11 cellular contexts compared by ENCODE assay signal in the genomic region with DNA sequence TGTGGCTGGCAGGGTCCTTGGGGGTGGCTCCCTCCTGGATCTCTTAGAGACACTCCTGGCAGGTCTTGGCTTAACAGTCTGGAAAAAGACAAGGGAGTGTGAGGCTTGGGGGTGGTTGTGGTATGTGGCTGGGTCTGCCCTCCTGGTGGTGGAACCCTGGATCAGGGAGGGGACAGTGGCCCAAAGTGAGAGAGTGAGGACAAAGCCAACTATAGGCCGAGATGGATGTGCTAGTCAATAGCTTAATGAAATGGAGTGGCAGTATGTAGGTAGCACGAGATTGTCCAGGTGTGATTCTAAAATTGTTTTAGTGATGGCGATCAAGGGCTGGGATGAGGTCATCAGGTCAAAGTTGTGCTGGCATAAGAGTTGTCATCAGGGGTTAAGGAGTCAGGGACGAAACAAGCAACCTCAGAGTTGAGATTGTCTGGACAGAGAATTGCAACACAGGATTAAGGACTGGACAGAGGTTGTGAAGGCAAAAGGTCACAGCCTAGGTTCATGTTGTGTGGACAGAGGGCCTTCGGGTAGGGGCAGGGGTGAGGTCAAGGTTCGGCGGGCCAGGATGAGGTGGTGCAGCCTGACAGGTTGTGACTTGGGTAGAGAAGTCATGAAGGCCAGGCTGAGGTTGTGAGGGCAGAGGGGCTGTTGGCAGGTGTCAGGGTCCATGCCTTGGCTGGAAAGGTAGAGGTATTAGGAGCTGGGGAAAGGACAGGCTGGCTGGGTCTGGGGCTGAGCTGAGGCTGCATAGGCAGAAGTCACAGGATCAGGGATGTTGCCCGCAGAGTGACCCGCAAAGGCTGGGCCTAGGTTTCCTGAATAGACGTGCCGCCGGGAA. TPM values are rescaled to one million over a fixed set of nuclear protein-coding genes. Genes with fewer than 3 reads are reported as not detected.
A peak's percentile ranks its signal among the peaks of the same experiment; 100 is the strongest.
DNase-seq lines count a peak whose midpoint lies in the region; ATAC-seq, FAIRE-seq and TF ChIP-seq lines count a peak whose summit lies in the region.
"Had no signal": no experiment of that assay in that cellular context is flagged by ENCODE, and none has a peak within 500 bp of the region (broad histone marks: within the 10 kb centered on the region; RNA-seq: fewer than 3 reads in every experiment).

No MANE protein-coding gene starts in this region.

- peaks cover 57% of the 10 kb centered on the region for H3K4me1 Mint-ChIP-seq in CD8-positive, alpha-beta T cell (ENCODE audit: low read depth)
- H3K4me1 Mint-ChIP-seq in chondrocyte (ENCODE audit: low read depth), result peaks cover 9% of the 10 kb centered on the region

- intact Hi-C loops in CD8-positive, alpha-beta T cell (cut with DNase I, micrococcal nuclease), result loop anchor here in 1 of 2 experiments (5.0 to 10.0 kb wide), 2 partner anchors 37 to 366 kb away; no protein-coding TSS in a partner anchor
- intact Hi-C loops in kidney (cut with DNase I), result no loop called here

- no peak overlapping the region for H3K27ac ChIP-seq in CD8-positive, alpha-beta T cell (ENCODE audit: low read depth, low read length)
- H3K27ac ChIP-seq in HUES6 (ENCODE audit: low read depth, low read length) (no peak overlapping the region), neutrophil (peak overlapping the region; percentile 38), kidney (ENCODE audit: low read depth in 2 of 2, low read length in 2 of 2) (no peak overlapping the region)

- H3K4me3 Mint-ChIP-seq in CD8-positive, alpha-beta T cell, result peak overlapping the region; percentile 92
- H3K4me3 Mint-ChIP-seq in chondrocyte (ENCODE audit: unreplicated experiment), result peak overlapping the region; percentile 16

- peak overlapping the region; percentile 62 for H3K27ac Mint-ChIP-seq in CD8-positive, alpha-beta T cell
- no peak overlapping the region for H3K27ac Mint-ChIP-seq in chondrocyte (ENCODE audit: unreplicated experiment)

- H3K27me3 ChIP-seq in CD8-positive, alpha-beta T cell (ENCODE audit: insufficient read depth, low read length), result no peaks in the 10 kb centered on the region
- H3K27me3 ChIP-seq in HUES6 (ENCODE audit: control insufficient read depth, insufficient read depth, low read length) (peaks cover 75% of the 10 kb centered on the region), neutrophil (peaks cover 35% of the 10 kb centered on the region)

- no peak for TF ChIP-seq CTCF in CD8-positive, alpha-beta T cell (IDR thresholded peaks at IDR 0.05)
- no peak for TF ChIP-seq CTCF in chondrocyte (IDR thresholded peaks at IDR 0.05)
- no peak for TF ChIP-seq CTCF in neutrophil (IDR thresholded peaks at IDR 0.05)
- no peak for TF ChIP-seq CTCF in kidney (IDR thresholded peaks at IDR 0.05; ENCODE audit: borderline replicate concordance, extremely low read depth, insufficient read depth)

- CTCF ChIA-PET in CD8-positive, alpha-beta T cell (lab: Charles Lee), result interaction anchor here (1.3 kb wide), 1 partner anchor 50 kb away, joined by 5 read pairs; a partner anchor contains a TSS

- H3K27me3 Mint-ChIP-seq in CD8-positive, alpha-beta T cell (ENCODE audit: low read depth), result no peaks in the 10 kb centered on the region
- peaks cover 25% of the 10 kb centered on the region for H3K27me3 Mint-ChIP-seq in chondrocyte (ENCODE audit: low read depth)

- no peak for DNase-seq in CD8-positive, alpha-beta T cell
- DNase-seq in chondrocyte (ENCODE audit: low spot score) (peak; percentile 76), AG08396 (ENCODE audit: low spot score) (no peak), NCI-H2081 (lab: John Stamatoyannopoulos, UW) (no peak), kidney (no peak)
- DNase-seq: amygdala had no signal

- no peaks in the 10 kb centered on the region for H3K9me3 ChIP-seq in CD8-positive, alpha-beta T cell (ENCODE audit: low read length)
- no peaks in the 10 kb centered on the region for H3K9me3 ChIP-seq in HUES6 (ENCODE audit: control insufficient read depth, insufficient read depth, low read depth, low read length)
- no peaks in the 10 kb centered on the region for H3K9me3 ChIP-seq in neutrophil
- H3K9me3 ChIP-seq in kidney (ENCODE audit: control insufficient read depth in 1 of 2, low read length in 2 of 2), result no peaks in the 10 kb centered on the region

- POLR2A ChIA-PET in CD8-positive, alpha-beta T cell (lab: Charles Lee), result interaction anchor here (1.3 to 2.6 kb wide), 4 partner anchors 36 to 83 kb away, joined by 4 to 15 read pairs (median 6); a partner anchor contains a TSS

- no peaks in the 10 kb centered on the region for H3K36me3 ChIP-seq in CD8-positive, alpha-beta T cell (ENCODE audit: insufficient read depth, low read length)
- H3K36me3 ChIP-seq in HUES6 (ENCODE audit: control insufficient read depth, insufficient read depth, low read length), result no peaks in the 10 kb centered on the region
- no peaks in the 10 kb centered on the region for H3K36me3 ChIP-seq in neutrophil
- H3K36me3 ChIP-seq in kidney (ENCODE audit: control insufficient read depth in 1 of 2, insufficient read depth in 2 of 2, low read length in 2 of 2), result no peaks in the 10 kb centered on the region

- ATAC-seq in CD8-positive, alpha-beta T cell, result no peak
- ATAC-seq: Panc1 had no signal

- H3K9me3 Mint-ChIP-seq in CD8-positive, alpha-beta T cell, result no peaks in the 10 kb centered on the region
- peaks cover 5% of the 10 kb centered on the region for H3K9me3 Mint-ChIP-seq in chondrocyte (ENCODE audit: low read depth)

- FAIRE-seq in kidney (lab: Jason Lieb, UNC), result no peak

- H3K4me3 ChIP-seq in CD8-positive, alpha-beta T cell (ENCODE audit: low read depth, low read length), result no peak overlapping the region
- peak overlapping the region; percentile 74 for H3K4me3 ChIP-seq in HUES6 (ENCODE audit: low read depth, low read length)
- H3K4me3 ChIP-seq in neutrophil (ENCODE audit: low read depth in 1 of 2, low read length in 1 of 2), result peak overlapping the region; percentile 59 to 67
- no peak overlapping the region for H3K4me3 ChIP-seq in kidney (ENCODE audit: low read length in 2 of 2)

- peaks cover 44% of the 10 kb centered on the region for H3K4me1 ChIP-seq in CD8-positive, alpha-beta T cell (ENCODE audit: insufficient read depth, low read length)
- H3K4me1 ChIP-seq in HUES6 (ENCODE audit: control insufficient read depth, insufficient read depth, low read length), result no peaks in the 10 kb centered on the region
- H3K4me1 ChIP-seq in neutrophil (ENCODE audit: control insufficient read depth in 1 of 2, insufficient read depth in 1 of 2, low read depth in 1 of 2, low read length in 1 of 2), result peaks cover 43 to 47% of the 10 kb centered on the region in 2 experiments
- peaks cover 0 to 4% of the 10 kb centered on the region in 2 donors for H3K4me1 ChIP-seq in kidney (ENCODE audit: control insufficient read depth in 1 of 2, insufficient read depth in 1 of 2, low read depth in 1 of 2, low read length in 2 of 2)

- peaks cover under 1% of the 10 kb centered on the region for H3K36me3 Mint-ChIP-seq in CD8-positive, alpha-beta T cell
- no peaks in the 10 kb centered on the region for H3K36me3 Mint-ChIP-seq in chondrocyte (ENCODE audit: low read depth)

- H3K9ac ChIP-seq in HUES6 (ENCODE audit: low read length) (no peak overlapping the region), kidney (ENCODE audit: low read length in 2 of 2) (no peak overlapping the region)

RNA-seq across cellular contexts. Expression of a gene that starts 4.5 kb away (rescaled TPM):
- 10 to 100 TPM; 80.0 to 83.1 TPM for total RNA-seq in CD8-positive, alpha-beta T cell
- total RNA-seq in chondrocyte, result 0.05 TPM in 1 of 3 replicates, not detected in the others
- total RNA-seq in kidney, result 12.1 TPM
- 1.5 TPM for polyA plus RNA-seq in kidney (ENCODE audit: insufficient read depth, low read depth, low replicate concordance)

RNA-seq across cellular contexts. Expression of a gene that starts 10.4 kb away (rescaled TPM):
- not detected for total RNA-seq in CD8-positive, alpha-beta T cell
- not detected in 3 replicates for total RNA-seq in chondrocyte
- not detected for total RNA-seq in kidney
- not detected for polyA plus RNA-seq in kidney (ENCODE audit: insufficient read depth, low read depth, low replicate concordance)
- total RNA-seq: mononuclear cell, skeletal muscle tissue had no signal

RNA-seq across cellular contexts. Expression of a gene that starts 19.1 kb away (rescaled TPM):
- total RNA-seq in CD8-positive, alpha-beta T cell, result 10 to 100 TPM; 16.4 to 20.1 TPM
- total RNA-seq in chondrocyte (50.6 to 54.0 TPM (median 52.4 TPM) in 3 replicates), kidney (37.1 TPM)
- polyA plus RNA-seq in kidney (ENCODE audit: insufficient read depth, low read depth, low replicate concordance), result 15.4 TPM

RNA-seq across cellular contexts. Expression of a gene that starts 39.4 kb away (rescaled TPM):
- under 1 TPM; 0.36 to 0.46 TPM for total RNA-seq in CD8-positive, alpha-beta T cell
- total RNA-seq in chondrocyte, result not detected in 3 replicates
- 0.09 TPM for total RNA-seq in kidney
- polyA plus RNA-seq in kidney (ENCODE audit: insufficient read depth, low read depth, low replicate concordance), result not detected
- total RNA-seq: skeletal muscle tissue had no signal

RNA-seq across cellular contexts. Expression of a gene that starts 50.1 kb away (rescaled TPM):
- 100 to 1,000 TPM; 174 to 199 TPM for total RNA-seq in CD8-positive, alpha-beta T cell
- total RNA-seq in chondrocyte (69.5 to 103 TPM (median 76.0 TPM) in 3 replicates), kidney (122 TPM)
- polyA plus RNA-seq in kidney (ENCODE audit: insufficient read depth, low read depth, low replicate concordance), result 44.3 TPM

Comparison
In these comparisons a context has a peak if more than half of its experiments do, and no peak if none do; other contexts are left out.
1. H3K4me3 ChIP-seq: peak in HUES6 (single experiment) and neutrophil (2 of 2); none in CD8-positive, alpha-beta T cell (single experiment) and kidney (0 of 2).
2. RNA of a gene that starts 4.5 kb away (total RNA-seq): 80.0 to 83.1 TPM in CD8-positive, alpha-beta T cell and 12.1 TPM in kidney (single experiment); 0.05 TPM in chondrocyte; every median in the first group is over 10 times any median in the second.